Comparison of ENCODE assay signal across 38 cellular contexts in genomic region chr2:10871978-10872377, GRCh38. TPM values are rescaled to one million over a fixed set of nuclear protein-coding genes. Genes with fewer than 3 reads are reported as not detected.
"Had no signal": no experiment of that assay in that cellular context is flagged by ENCODE, and none has a peak within 500 bp of the region (broad histone marks: within the 10 kb centered on the region; RNA-seq: fewer than 3 reads in every experiment).

No MANE protein-coding gene starts in this region.

- H3K27me3 ChIP-seq: adrenal gland, body of pancreas, gastroesophageal sphincter had no signal

- H3K27ac Mint-ChIP-seq: activated CD4-positive, alpha-beta memory T cell treated with anti-CD3 and anti-CD28 coated beads, Interleukin-2, amount 10 ng/mL, durations not matched to agents 7 days and 5 days; activated CD4-positive, alpha-beta T cell treated with anti-CD3 and anti-CD28 coated beads, Interleukin-2, amount 10 ng/mL, durations not matched to agents 7 days and 5 days; activated naive CD4-positive, alpha-beta T cell treated with anti-CD3 and anti-CD28 coated beads for 36 hours; activated naive CD4-positive, alpha-beta T cell treated with anti-CD3 and anti-CD28 coated beads, Interleukin-2, amount 50 U/mL, for 24 hours; activated naive CD8-positive, alpha-beta T cell treated with anti-CD3 and anti-CD28 coated beads for 36 hours; activated naive CD8-positive, alpha-beta T cell treated with anti-CD3 and anti-CD28 coated beads, Interleukin-2, amount 50 U/mL, for 24 hours; activated T-helper 1 cell treated with anti-CD3 and anti-CD28 coated beads, Interleukin-12 subunit alpha, Interleukin-12 subunit beta, Interleukin-2, Interleukin-4 antibody, amounts not matched to agents 30 ng/mL and 10 ng/mL and 1 ng/mL, durations not matched to agents 14 hours and 24 hours and 36 hours; activated T-helper 2 cell treated with anti-CD3 and anti-CD28 coated beads, Interferon-gamma antibody, Interleukin-2, Interleukin-4, amounts not matched to agents 10 μg/mL and 5 μg/mL and 100 μg/mL, durations not matched to agents 14 hours and 24 hours and 36 hours; effector memory CD8-positive, alpha-beta T cell; T-helper 2 cell treated with Interferon-gamma antibody and Interleukin-4, amounts not matched to agents 5 μg/mL and 100 μg/mL, for 36 hours had no signal

- H3K36me3 Mint-ChIP-seq: activated naive CD4-positive, alpha-beta T cell treated with anti-CD3 and anti-CD28 coated beads, Interleukin-2, amount 50 U/mL, for 24 hours had no signal

- H3K4me1 Mint-ChIP-seq: activated CD4-positive, alpha-beta memory T cell treated with anti-CD3 and anti-CD28 coated beads, Interleukin-2, amount 10 ng/mL, durations not matched to agents 7 days and 5 days; activated CD4-positive, alpha-beta T cell treated with anti-CD3 and anti-CD28 coated beads, Interleukin-2, amount 10 ng/mL, durations not matched to agents 7 days and 5 days; activated naive CD4-positive, alpha-beta T cell treated with anti-CD3 and anti-CD28 coated beads, Interleukin-2, amount 50 U/mL, for 24 hours; activated naive CD8-positive, alpha-beta T cell treated with anti-CD3 and anti-CD28 coated beads for 36 hours; T-helper 17 cell had no signal

- ATAC-seq: activated naive CD8-positive, alpha-beta T cell treated with anti-CD3 and anti-CD28 coated beads, Interleukin-2, amount 50 U/mL, for 24 hours; activated T-cell treated with anti-CD3 and anti-CD28 coated beads, Interleukin-2, amount 50 U/mL, for 4 hours; body of pancreas; effector memory CD8-positive, alpha-beta T cell; gastroesophageal sphincter; T-helper 17 cell had no signal

- H3K27me3 Mint-ChIP-seq: activated naive CD4-positive, alpha-beta T cell treated with anti-CD3 and anti-CD28 coated beads, Interleukin-2, amount 50 U/mL, for 24 hours had no signal

- H3K9me3 ChIP-seq: adrenal gland, body of pancreas, esophagus squamous epithelium had no signal

- H3K36me3 ChIP-seq: adrenal gland, esophagus squamous epithelium, gastroesophageal sphincter, WERI-Rb-1 had no signal

- H3K27ac ChIP-seq: adrenal gland, body of pancreas, epithelial cell of prostate, esophagus squamous epithelium, gastroesophageal sphincter, WERI-Rb-1 had no signal

- FAIRE-seq: colon, endometrium, endothelial cell of umbilical vein had no signal

- DNase-seq: activated CD4-positive, alpha-beta memory T cell treated with anti-CD3 and anti-CD28 coated beads, Interleukin-2, amount 10 ng/mL, durations not matched to agents 7 days and 5 days; activated CD4-positive, alpha-beta T cell treated with anti-CD3 and anti-CD28 coated beads for 1 hour; activated CD4-positive, alpha-beta T cell treated with anti-CD3 and anti-CD28 coated beads for 4 hours; activated CD4-positive, alpha-beta T cell treated with anti-CD3 and anti-CD28 coated beads, Interleukin-2, amount 10 ng/mL, durations not matched to agents 7 days and 5 days; activated CD4-positive, alpha-beta T cell treated with anti-CD3 and anti-CD28 coated beads, Interleukin-2, amount 50 U/mL, for 4 hours; activated CD4-positive, CD25-positive, alpha-beta regulatory T cell; activated CD8-positive, alpha-beta memory T cell treated with anti-CD3 and anti-CD28 coated beads, Interleukin-2, amount 50 U/mL, for 48 hours; activated effector memory CD4-positive, alpha-beta T cell treated with anti-CD3 and anti-CD28 coated beads, Interleukin-2, amount 50 U/mL, for 16 hours; activated naive CD4-positive, alpha-beta T cell treated with anti-CD3 and anti-CD28 coated beads for 36 hours; activated naive CD8-positive, alpha-beta T cell treated with anti-CD3 and anti-CD28 coated beads for 36 hours; activated naive CD8-positive, alpha-beta T cell treated with anti-CD3 and anti-CD28 coated beads, Interleukin-2, amount 50 U/mL, for 24 hours; activated T-cell treated with anti-CD3 and anti-CD28 coated beads, Interleukin-2, amount 50 U/mL, for 4 hours; adrenal gland; amygdala; aorta; body of pancreas; caudate nucleus; cortex of kidney; dermis blood vessel endothelial cell; effector CD4-positive, alpha-beta T cell; effector memory CD8-positive, alpha-beta T cell; esophagus squamous epithelium; foreskin melanocyte; T-helper 1 cell; T-helper 17 cell; T1000; WERI-Rb-1 had no signal

- H3K4me3 ChIP-seq: adrenal gland, body of pancreas, esophagus squamous epithelium, gastroesophageal sphincter had no signal

- H3K4me1 ChIP-seq: adrenal gland, body of pancreas had no signal

- H3K4me3 Mint-ChIP-seq: activated CD4-positive, alpha-beta memory T cell treated with anti-CD3 and anti-CD28 coated beads, Interleukin-2, amount 10 ng/mL, durations not matched to agents 7 days and 5 days; activated CD4-positive, alpha-beta T cell treated with anti-CD3 and anti-CD28 coated beads, Interleukin-2, amount 10 ng/mL, durations not matched to agents 7 days and 5 days; activated naive CD4-positive, alpha-beta T cell treated with anti-CD3 and anti-CD28 coated beads for 36 hours; activated naive CD4-positive, alpha-beta T cell treated with anti-CD3 and anti-CD28 coated beads, Interleukin-2, amount 50 U/mL, for 24 hours; activated naive CD8-positive, alpha-beta T cell treated with anti-CD3 and anti-CD28 coated beads for 36 hours; activated naive CD8-positive, alpha-beta T cell treated with anti-CD3 and anti-CD28 coated beads, Interleukin-2, amount 50 U/mL, for 24 hours; activated T-cell treated with anti-CD3 and anti-CD28 coated beads, Interleukin-2, amount 50 U/mL, for 4 hours; activated T-helper 1 cell treated with anti-CD3 and anti-CD28 coated beads, Interleukin-12 subunit alpha, Interleukin-12 subunit beta, Interleukin-2, Interleukin-4 antibody, amounts not matched to agents 30 ng/mL and 10 ng/mL and 1 ng/mL, durations not matched to agents 14 hours and 24 hours and 36 hours; effector memory CD8-positive, alpha-beta T cell; T-helper 17 cell; T-helper 2 cell treated with Interferon-gamma antibody and Interleukin-4, amounts not matched to agents 5 μg/mL and 100 μg/mL, for 36 hours had no signal

RNA-seq across cellular contexts. Expression of gene KCNF1, which starts 39.8 kb away (rescaled TPM):
- total RNA-seq: activated CD4-positive, alpha-beta memory T cell treated with anti-CD3 and anti-CD28 coated beads, Interleukin-2, amount 10 ng/mL, durations not matched to agents 7 days and 5 days; activated CD4-positive, alpha-beta T cell treated with anti-CD3 and anti-CD28 coated beads, Interleukin-2, amount 10 ng/mL, durations not matched to agents 7 days and 5 days; activated naive CD4-positive, alpha-beta T cell treated with anti-CD3 and anti-CD28 coated beads for 36 hours; activated naive CD8-positive, alpha-beta T cell treated with anti-CD3 and anti-CD28 coated beads for 36 hours; activated T-cell treated with anti-CD3 and anti-CD28 coated beads, Interleukin-2, amount 50 U/mL, for 4 hours; activated T-helper 1 cell treated with anti-CD3 and anti-CD28 coated beads, Interleukin-12 subunit alpha, Interleukin-12 subunit beta, Interleukin-2, Interleukin-4 antibody, amounts not matched to agents 30 ng/mL and 10 ng/mL and 1 ng/mL, durations not matched to agents 14 hours and 24 hours and 36 hours; activated T-helper 2 cell treated with anti-CD3 and anti-CD28 coated beads, Interferon-gamma antibody, Interleukin-2, Interleukin-4, amounts not matched to agents 10 μg/mL and 5 μg/mL and 100 μg/mL, durations not matched to agents 14 hours and 24 hours and 36 hours; aorta; chondrocyte; fibroblast of villous mesenchyme; T-helper 17 cell had no signal
- polyA plus RNA-seq: aorta had no signal
